In the genomic region with DNA sequence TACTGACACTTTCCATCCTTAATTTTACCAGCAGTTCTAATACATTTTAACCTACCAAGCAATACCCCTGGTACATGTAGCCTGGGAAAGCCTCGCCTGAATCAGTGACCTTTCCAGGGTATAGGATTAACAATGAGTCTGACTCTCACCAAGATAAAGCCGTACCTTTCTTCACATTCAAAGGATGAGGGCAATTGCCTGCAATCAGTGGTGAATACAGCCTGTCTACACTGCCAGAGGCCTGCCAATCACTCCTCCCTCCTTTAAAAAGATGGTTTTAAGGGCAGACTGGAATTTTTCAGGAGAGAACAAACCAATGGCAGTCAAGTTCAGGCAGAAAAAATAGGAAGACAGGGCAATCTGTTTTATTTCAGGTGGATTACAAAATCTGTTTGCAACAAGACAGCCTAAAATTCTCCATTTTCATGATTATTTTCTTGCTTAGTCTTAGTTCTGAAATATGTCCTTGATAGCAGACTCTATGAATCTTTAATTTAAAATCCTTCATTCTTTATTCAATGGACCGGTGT, we compare ENCODE assay signal across 18 cellular contexts. TPM values are rescaled to one million over a fixed set of nuclear protein-coding genes. Genes with fewer than 3 reads are reported as not detected.
A peak's percentile ranks its signal among the peaks of the same experiment; 100 is the strongest.
DNase-seq lines count a peak whose midpoint lies in the region; ATAC-seq and TF ChIP-seq lines count a peak whose summit lies in the region.
"Had no signal": no experiment of that assay in that cellular context is flagged by ENCODE, and none has a peak within 500 bp of the region (broad histone marks: within the 10 kb centered on the region; RNA-seq: fewer than 3 reads in every experiment).

No MANE protein-coding gene starts in this region.

- H2AFZ ChIP-seq in Loucy (ENCODE audit: low read length) = no peak overlapping the region
- no peak overlapping the region for H2AFZ ChIP-seq in neural cell (ENCODE audit: low read depth, low read length)

- peaks cover 46% of the 10 kb centered on the region for H3K4me1 ChIP-seq in Loucy (ENCODE audit: insufficient read depth, low read length, poor library complexity, severe bottlenecking)

- peak overlapping the region; percentile 31 for H3K4me3 Mint-ChIP-seq in CD4-positive, alpha-beta T cell
- no peak overlapping the region for H3K4me3 Mint-ChIP-seq in stimulated activated effector memory CD8-positive, alpha-beta T cell treated with anti-CD3 and anti-CD28 coated beads, Interleukin-12 subunit alpha, Interleukin-12 subunit beta, amount 100 ng/mL, for 72 hours

- H3K9me2 ChIP-seq in Loucy (replicated peaks; ENCODE audit: low read depth, low read length) (no peaks in the 10 kb centered on the region), neural cell (ENCODE audit: insufficient read depth, low read length) (no peaks in the 10 kb centered on the region)
- H3K9me2 ChIP-seq: SK-N-SH had no signal

- peak; percentile 57 for TF ChIP-seq EP300 in neural cell (conservative IDR thresholded peaks at IDR 0.05; ENCODE audit: poor library complexity, severe bottlenecking)

- DNase-seq in CD4-positive, alpha-beta T cell = no peak
- DNase-seq in dorsolateral prefrontal cortex (no peak), amygdala (lab: John Stamatoyannopoulos, UW) (no peak), SIG-M5 (lab: John Stamatoyannopoulos, UW) (no peak), NCI-H526 treated with DMSO at 0.1 percent for 48 hours (lab: John Stamatoyannopoulos, UW) (no peak)
- DNase-seq in stimulated activated effector memory CD8-positive, alpha-beta T cell treated with anti-CD3 and anti-CD28 coated beads, Interleukin-12 subunit alpha, Interleukin-12 subunit beta, amount 100 ng/mL, for 72 hours (ENCODE audit: low spot score in 2 of 2) = no peak
- DNase-seq: DMS79 treated with DMSO at 0.1 percent for 48 hours, GDM1, H7, MV-4-11, NCI-H1417 treated with DMSO at 0.1 percent for 48 hours, NCI-H2081, NCI-H526, SK-N-SH had no signal

- H3K36me3 ChIP-seq in Loucy (ENCODE audit: insufficient read depth, low read length) = no peaks in the 10 kb centered on the region
- no peaks in the 10 kb centered on the region for H3K36me3 ChIP-seq in neural cell (ENCODE audit: insufficient read depth, low read length)

- TF ChIP-seq CTCF in CD4-positive, alpha-beta T cell (IDR thresholded peaks at IDR 0.05) = no peak
- TF ChIP-seq CTCF in Loucy (conservative IDR thresholded peaks at IDR 0.05; ENCODE audit: low read length) = no peak
- TF ChIP-seq CTCF in dorsolateral prefrontal cortex (IDR thresholded peaks at IDR 0.05 in 54 of 56, conservative IDR thresholded peaks at IDR 0.05 in 2 of 56; ENCODE audit: low read depth in 1 of 56, partially characterized antibody in 56 of 56) = no peak
- TF ChIP-seq CTCF in neural cell (IDR thresholded peaks at IDR 0.05; ENCODE audit: poor library complexity, severe bottlenecking) = no peak

- H3K4me3 ChIP-seq in Loucy (ENCODE audit: low read length, poor library complexity, severe bottlenecking) = peak overlapping the region; percentile 39
- peak overlapping the region in 46 of 59 donors; percentile 1 to 91 (median 82) for H3K4me3 ChIP-seq in dorsolateral prefrontal cortex
- H3K4me3 ChIP-seq in neural cell (ENCODE audit: low read length) = peak overlapping the region; percentile 90
- H3K4me3 ChIP-seq: A549 had no signal

- no peak for TF ChIP-seq RAD21 in neural cell (conservative IDR thresholded peaks at IDR 0.05)

- no peaks in the 10 kb centered on the region for H3K9me3 Mint-ChIP-seq in CD4-positive, alpha-beta T cell
- H3K9me3 Mint-ChIP-seq in stimulated activated effector memory CD8-positive, alpha-beta T cell treated with anti-CD3 and anti-CD28 coated beads, Interleukin-12 subunit alpha, Interleukin-12 subunit beta, amount 100 ng/mL, for 72 hours = no peaks in the 10 kb centered on the region

- H3K4me1 Mint-ChIP-seq in CD4-positive, alpha-beta T cell (ENCODE audit: low read depth) = peaks cover 85% of the 10 kb centered on the region
- H3K4me1 Mint-ChIP-seq in stimulated activated effector memory CD8-positive, alpha-beta T cell treated with anti-CD3 and anti-CD28 coated beads, Interleukin-12 subunit alpha, Interleukin-12 subunit beta, amount 100 ng/mL, for 72 hours = peaks cover 44% of the 10 kb centered on the region

- H4K20me1 ChIP-seq in Loucy (ENCODE audit: insufficient read depth, low read length, poor library complexity, severe bottlenecking) (no peaks in the 10 kb centered on the region), neural cell (ENCODE audit: insufficient read depth) (no peaks in the 10 kb centered on the region)

- H3K27me3 ChIP-seq in CD4-positive, alpha-beta T cell (ENCODE audit: control insufficient read depth, insufficient read depth, low read length) = peaks cover 17% of the 10 kb centered on the region
- H3K27me3 ChIP-seq in Loucy (ENCODE audit: insufficient read depth, low read length, poor library complexity, severe bottlenecking) (no peaks in the 10 kb centered on the region), dorsolateral prefrontal cortex (peaks cover 0 to 37% (median 0%) of the 10 kb centered on the region in 45 donors), neural cell (ENCODE audit: insufficient read depth, low read depth, low read length) (no peaks in the 10 kb centered on the region)

- peaks cover 66% of the 10 kb centered on the region for H3K36me3 Mint-ChIP-seq in CD4-positive, alpha-beta T cell (ENCODE audit: low read depth)
- peaks cover 11% of the 10 kb centered on the region for H3K36me3 Mint-ChIP-seq in stimulated activated effector memory CD8-positive, alpha-beta T cell treated with anti-CD3 and anti-CD28 coated beads, Interleukin-12 subunit alpha, Interleukin-12 subunit beta, amount 100 ng/mL, for 72 hours

- H3K27ac Mint-ChIP-seq in CD4-positive, alpha-beta T cell = no peak overlapping the region
- H3K27ac Mint-ChIP-seq in stimulated activated effector memory CD8-positive, alpha-beta T cell treated with anti-CD3 and anti-CD28 coated beads, Interleukin-12 subunit alpha, Interleukin-12 subunit beta, amount 100 ng/mL, for 72 hours = no peak overlapping the region

- peaks cover 18% of the 10 kb centered on the region; the same call in 1 of the 2 replicates for H3K79me2 ChIP-seq in Loucy (ENCODE audit: insufficient read depth, low read length)
- peaks cover 82% of the 10 kb centered on the region for H3K79me2 ChIP-seq in neural cell (replicated peaks; ENCODE audit: insufficient read depth, low read length)

- H3K27ac ChIP-seq in CD4-positive, alpha-beta T cell (ENCODE audit: low read depth, low read length) = no peak overlapping the region
- H3K27ac ChIP-seq in dorsolateral prefrontal cortex (peak overlapping the region in 6 of 59 donors; percentile 17 to 56 (median 38)), neural cell (ENCODE audit: low read length) (peak overlapping the region; percentile 27)
- H3K27ac ChIP-seq: A549 had no signal

- intact Hi-C loops in CD4-positive, alpha-beta T cell (cut with DNase I, micrococcal nuclease) = loop anchor here in 1 of 2 experiments (5.0 kb wide), 1 partner anchor 35 kb away; no protein-coding TSS in a partner anchor
- intact Hi-C loops in dorsolateral prefrontal cortex (cut with DNase I) = no loop called here

- H3F3A ChIP-seq in Loucy (ENCODE audit: low read depth) = no peaks in the 10 kb centered on the region
- H3F3A ChIP-seq in neural cell (ENCODE audit: insufficient read depth, low read length, poor library complexity, severe bottlenecking) = no peaks in the 10 kb centered on the region

- no peaks in the 10 kb centered on the region for H3K9me3 ChIP-seq in CD4-positive, alpha-beta T cell (ENCODE audit: control insufficient read depth, low read length)
- H3K9me3 ChIP-seq in Loucy (ENCODE audit: insufficient read depth, low read depth, low read length) = no peaks in the 10 kb centered on the region
- no peaks in the 10 kb centered on the region for H3K9me3 ChIP-seq in neural cell (ENCODE audit: low read length)
- H3K9me3 ChIP-seq: A549, SK-N-SH had no signal

- no peak overlapping the region for H3K9ac ChIP-seq in Loucy (ENCODE audit: low read depth, low read length, poor library complexity, severe bottlenecking)
- peak overlapping the region; percentile 6 for H3K9ac ChIP-seq in neural cell (ENCODE audit: low read length)
- H3K9ac ChIP-seq: SK-N-SH had no signal

- ATAC-seq in CD4-positive, alpha-beta T cell (ENCODE audit: poor library complexity) = no peak
- no peak for ATAC-seq in stimulated activated effector memory CD8-positive, alpha-beta T cell treated with anti-CD3 and anti-CD28 coated beads, Interleukin-12 subunit alpha, Interleukin-12 subunit beta, amount 100 ng/mL, for 72 hours
- ATAC-seq: A549, PC-3 had no signal

- CTCF ChIA-PET in CD4-positive, alpha-beta T cell (lab: Charles Lee) = no interaction called here

- H3K27me3 Mint-ChIP-seq in CD4-positive, alpha-beta T cell = peaks cover 8% of the 10 kb centered on the region

- POLR2A ChIA-PET in CD4-positive, alpha-beta T cell (lab: Charles Lee) = no interaction called here

- H3K4me2 ChIP-seq in Loucy (ENCODE audit: low read depth, low read length, poor library complexity, severe bottlenecking) (peak overlapping the region; percentile 99), neural cell (ENCODE audit: low read length) (peak overlapping the region; percentile 74)
- H3K4me2 ChIP-seq: A549, SK-N-SH had no signal

TF ChIP-seq in neural cell, 6 proteins besides CTCF, POLR2A, EP300 and RAD21 (continues in another document):
- no peak for TF ChIP-seq POLR2AphosphoS5 (IDR thresholded peaks at IDR 0.05)
- no peak for TF ChIP-seq SMC3 (conservative IDR thresholded peaks at IDR 0.05; ENCODE audit: poor library complexity)
- TF ChIP-seq MXI1 (conservative IDR thresholded peaks at IDR 0.05; ENCODE audit: poor library complexity, severe bottlenecking) = no peak
- no peak for TF ChIP-seq TAF1 (IDR thresholded peaks at IDR 0.05; ENCODE audit: low read depth)

RNA-seq across cellular contexts. Expression of a gene that starts 4.8 kb away (rescaled TPM):
- total RNA-seq in CD4-positive, alpha-beta T cell = 10 to 100 TPM; 85.7 to 86.5 TPM
- 100 to 1,000 TPM in 117 of 120 experiments, 10 to 100 TPM in 3; 61.1 to 341 (median 199) TPM for total RNA-seq in dorsolateral prefrontal cortex
- 71.1 and 99.5 TPM in 2 replicates for polyA plus RNA-seq in neural cell
- 129 and 157 TPM in 2 replicates for polyA minus RNA-seq in neural cell

Comparison
In these comparisons a context has a peak if more than half of its experiments do, and no peak if none do; other contexts are left out.
1. H3K4me3 ChIP-seq: peak in every context shown above with its lines; median percentile 90 in neural cell; 82 in dorsolateral prefrontal cortex; 39 in Loucy.